In the genomic region with DNA sequence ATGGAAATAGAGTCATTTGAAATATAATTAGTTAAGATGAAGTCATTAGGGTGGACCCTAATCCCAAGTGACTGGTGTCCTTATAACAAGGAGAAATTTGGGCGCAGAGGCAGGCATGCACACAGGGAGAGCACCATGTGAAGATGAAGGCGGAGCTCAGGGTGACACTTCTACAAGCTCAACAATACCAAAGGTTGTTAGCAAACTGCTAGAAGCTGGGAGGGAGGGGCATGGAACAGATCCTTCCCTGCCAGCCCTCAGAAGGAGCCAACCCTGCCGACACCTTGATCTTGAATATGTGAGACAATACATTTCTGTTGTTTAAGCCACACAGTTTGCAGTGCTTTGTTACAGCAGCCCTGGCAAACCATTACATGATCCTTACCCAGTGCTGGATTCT, we compare ENCODE assay signal across 29 cellular contexts.
"Had no signal": no experiment of that assay in that cellular context is flagged by ENCODE, and none has a peak within 500 bp of the region (broad histone marks: within the 10 kb centered on the region; RNA-seq: fewer than 3 reads in every experiment).

No MANE protein-coding gene starts in this region.

- H3K9me3 Mint-ChIP-seq: activated CD4-positive, alpha-beta T cell treated with anti-CD3 and anti-CD28 coated beads, Interleukin-2, amount 10 ng/mL, durations not matched to agents 24 days and 14 days; activated CD8-positive, alpha-beta T cell treated with anti-CD3 and anti-CD28 coated beads for 36 hours; activated naive CD4-positive, alpha-beta T cell treated with anti-CD3 and anti-CD28 coated beads, Interleukin-2, amount 50 U/mL, for 24 hours; activated naive CD8-positive, alpha-beta T cell treated with anti-CD3 and anti-CD28 coated beads, Interleukin-2, amount 50 U/mL, for 24 hours; central memory CD8-positive, alpha-beta T cell; T-helper 2 cell treated with Interferon-gamma antibody and Interleukin-4, amounts not matched to agents 5 μg/mL and 100 μg/mL, for 36 hours had no signal

- DNase-seq: activated CD4-positive, alpha-beta T cell treated with anti-CD3 and anti-CD28 coated beads, Interleukin-2, amount 10 ng/mL, durations not matched to agents 24 days and 14 days; activated CD4-positive, alpha-beta T cell treated with anti-CD3 and anti-CD28 coated beads, Interleukin-2, amount 50 U/mL, for 4 hours; activated CD8-positive, alpha-beta T cell treated with anti-CD3 and anti-CD28 coated beads for 36 hours; activated effector memory CD4-positive, alpha-beta T cell treated with anti-CD3 and anti-CD28 coated beads, Interleukin-2, amount 50 U/mL, for 16 hours; activated naive CD4-positive, alpha-beta T cell treated with Interleukin-2 at 50 U/mL for 16 hours; activated naive CD8-positive, alpha-beta T cell treated with anti-CD3 and anti-CD28 coated beads, Interleukin-2, amount 50 U/mL, for 24 hours; activated T-cell treated with anti-CD3 and anti-CD28 coated beads, Interleukin-2, amount 50 U/mL, for 48 hours; amniotic stem cell; aorta; brain microvascular endothelial cell; KG1; NCI-H1092 treated with DMSO at 0.1 percent for 48 hours; NCI-H1417; NCI-H187; NCI-H2029 treated with DMSO at 0.1 percent for 48 hours; NCI-H2107; NCI-H2171; NCI-H510A; NCI-H748 treated with DMSO at 0.1 percent for 48 hours; NK-92 treated with Interleukin-12 subunit alpha and Interleukin-12 subunit beta, amount 100 ng/mL, for 24 hours; PC-3; Peyer's patch; Right ventricle myocardium superior; SW 1271 had no signal

- H3K36me3 Mint-ChIP-seq: activated naive CD4-positive, alpha-beta T cell treated with anti-CD3 and anti-CD28 coated beads, Interleukin-2, amount 50 U/mL, for 24 hours had no signal

- H3K36me3 ChIP-seq: brain microvascular endothelial cell, Peyer's patch had no signal

- H3K27me3 ChIP-seq: brain microvascular endothelial cell, Peyer's patch had no signal

- H3K27ac ChIP-seq: brain microvascular endothelial cell, Peyer's patch, RWPE1 had no signal

- H3K9me3 ChIP-seq: Peyer's patch had no signal

- H3K27ac Mint-ChIP-seq: activated CD4-positive, alpha-beta T cell treated with anti-CD3 and anti-CD28 coated beads, Interleukin-2, amount 10 ng/mL, durations not matched to agents 24 days and 14 days; activated CD8-positive, alpha-beta T cell treated with anti-CD3 and anti-CD28 coated beads for 36 hours; activated naive CD4-positive, alpha-beta T cell treated with anti-CD3 and anti-CD28 coated beads, Interleukin-2, amount 50 U/mL, for 24 hours; activated naive CD8-positive, alpha-beta T cell treated with anti-CD3 and anti-CD28 coated beads, Interleukin-2, amount 50 U/mL, for 24 hours; T-helper 2 cell treated with Interferon-gamma antibody and Interleukin-4, amounts not matched to agents 5 μg/mL and 100 μg/mL, for 36 hours had no signal

- FAIRE-seq: TTC549 had no signal

- H3K4me3 ChIP-seq: Peyer's patch had no signal

- ATAC-seq: activated CD8-positive, alpha-beta T cell treated with anti-CD3 and anti-CD28 coated beads for 36 hours; activated naive CD8-positive, alpha-beta T cell treated with anti-CD3 and anti-CD28 coated beads, Interleukin-2, amount 50 U/mL, for 24 hours; PC-3 had no signal

- H3K4me1 Mint-ChIP-seq: activated naive CD4-positive, alpha-beta T cell treated with anti-CD3 and anti-CD28 coated beads, Interleukin-2, amount 50 U/mL, for 24 hours had no signal

- H3K4me3 Mint-ChIP-seq: activated CD4-positive, alpha-beta T cell treated with anti-CD3 and anti-CD28 coated beads, Interleukin-2, amount 10 ng/mL, durations not matched to agents 24 days and 14 days; activated CD8-positive, alpha-beta T cell treated with anti-CD3 and anti-CD28 coated beads for 36 hours; activated naive CD4-positive, alpha-beta T cell treated with anti-CD3 and anti-CD28 coated beads, Interleukin-2, amount 50 U/mL, for 24 hours; activated naive CD8-positive, alpha-beta T cell treated with anti-CD3 and anti-CD28 coated beads, Interleukin-2, amount 50 U/mL, for 24 hours; central memory CD8-positive, alpha-beta T cell; T-helper 2 cell treated with Interferon-gamma antibody and Interleukin-4, amounts not matched to agents 5 μg/mL and 100 μg/mL, for 36 hours had no signal

- H3K27me3 Mint-ChIP-seq: activated CD4-positive, alpha-beta T cell treated with anti-CD3 and anti-CD28 coated beads, Interleukin-2, amount 10 ng/mL, durations not matched to agents 24 days and 14 days; activated CD8-positive, alpha-beta T cell treated with anti-CD3 and anti-CD28 coated beads for 36 hours; activated naive CD4-positive, alpha-beta T cell treated with anti-CD3 and anti-CD28 coated beads, Interleukin-2, amount 50 U/mL, for 24 hours; activated naive CD8-positive, alpha-beta T cell treated with anti-CD3 and anti-CD28 coated beads, Interleukin-2, amount 50 U/mL, for 24 hours; central memory CD8-positive, alpha-beta T cell had no signal
